Comparison of ENCODE assay signal across 17 cellular contexts in genomic region chr2:39529836-39530235, GRCh38.
"Had no signal": no experiment of that assay in that cellular context is flagged by ENCODE, and none has a peak within 500 bp of the region (broad histone marks: within the 10 kb centered on the region; RNA-seq: fewer than 3 reads in every experiment).

No MANE protein-coding gene starts in this region.

- H3K4me1 ChIP-seq: colonic mucosa, prostate gland had no signal

- H3K9me3 Mint-ChIP-seq: activated T-helper 2 cell treated with anti-CD3 and anti-CD28 coated beads, Interferon-gamma antibody, Interleukin-2, Interleukin-4, amounts not matched to agents 10 μg/mL and 5 μg/mL and 100 μg/mL, durations not matched to agents 14 hours and 24 hours and 36 hours; natural killer cell treated with Interleukin-12 subunit alpha and Interleukin-12 subunit beta and Interleukin-15 and Interleukin-18, amount 100 ng/mL, for 72 hours; stimulated activated effector memory CD8-positive, alpha-beta T cell treated with anti-CD3 and anti-CD28 coated beads, Interleukin-12 subunit alpha, Interleukin-12 subunit beta, amount 100 ng/mL, for 72 hours had no signal

- H3K27me3 ChIP-seq: adrenal gland, colonic mucosa, esophagus squamous epithelium, sigmoid colon had no signal

- H3K4me3 ChIP-seq: adrenal gland, colonic mucosa, esophagus squamous epithelium, prostate gland, sigmoid colon, thoracic aorta had no signal

- H3K27ac Mint-ChIP-seq: activated T-helper 2 cell treated with anti-CD3 and anti-CD28 coated beads, Interferon-gamma antibody, Interleukin-2, Interleukin-4, amounts not matched to agents 10 μg/mL and 5 μg/mL and 100 μg/mL, durations not matched to agents 14 hours and 24 hours and 36 hours; natural killer cell treated with Interleukin-12 subunit alpha and Interleukin-12 subunit beta and Interleukin-15 and Interleukin-18, amount 100 ng/mL, for 72 hours; stimulated activated effector memory CD8-positive, alpha-beta T cell treated with anti-CD3 and anti-CD28 coated beads, Interleukin-12 subunit alpha, Interleukin-12 subunit beta, amount 100 ng/mL, for 72 hours had no signal

- H3K4me3 Mint-ChIP-seq: natural killer cell treated with Interleukin-12 subunit alpha and Interleukin-12 subunit beta and Interleukin-15 and Interleukin-18, amount 100 ng/mL, for 72 hours; stimulated activated effector memory CD8-positive, alpha-beta T cell treated with anti-CD3 and anti-CD28 coated beads, Interleukin-12 subunit alpha, Interleukin-12 subunit beta, amount 100 ng/mL, for 72 hours had no signal

- DNase-seq: activated CD4-positive, alpha-beta T cell treated with anti-CD3 and anti-CD28 coated beads for 1 hour; activated CD4-positive, alpha-beta T cell treated with anti-CD3 and anti-CD28 coated beads, Interleukin-2, amount 50 U/mL, for 48 hours; activated naive CD4-positive, alpha-beta T cell treated with anti-CD3 and anti-CD28 coated beads, Interleukin-2, amount 50 U/mL, for 16 hours; activated T-cell treated with anti-CD3 and anti-CD28 coated beads, Interleukin-2, amount 50 U/mL, for 1 hour; adrenal gland; caudate nucleus; colonic mucosa; esophagus squamous epithelium; mesendoderm; occipital lobe; sigmoid colon had no signal

- H3K36me3 ChIP-seq: adrenal gland, colonic mucosa, esophagus squamous epithelium, prostate gland, sigmoid colon, thoracic aorta had no signal

- H3K36me3 Mint-ChIP-seq: natural killer cell treated with Interleukin-12 subunit alpha and Interleukin-12 subunit beta and Interleukin-15 and Interleukin-18, amount 100 ng/mL, for 72 hours; stimulated activated effector memory CD8-positive, alpha-beta T cell treated with anti-CD3 and anti-CD28 coated beads, Interleukin-12 subunit alpha, Interleukin-12 subunit beta, amount 100 ng/mL, for 72 hours had no signal

- H3K27ac ChIP-seq: adrenal gland, colonic mucosa, esophagus squamous epithelium, prostate gland, sigmoid colon, thoracic aorta, VCaP had no signal

- ATAC-seq: natural killer cell treated with Interleukin-12 subunit alpha and Interleukin-12 subunit beta and Interleukin-15 and Interleukin-18, amount 100 ng/mL, for 72 hours; stimulated activated effector memory CD8-positive, alpha-beta T cell treated with anti-CD3 and anti-CD28 coated beads, Interleukin-12 subunit alpha, Interleukin-12 subunit beta, amount 100 ng/mL, for 72 hours had no signal

- H3K9me3 ChIP-seq: adrenal gland, colonic mucosa, esophagus squamous epithelium, prostate gland, sigmoid colon, thoracic aorta had no signal

- H3K4me1 Mint-ChIP-seq: stimulated activated effector memory CD8-positive, alpha-beta T cell treated with anti-CD3 and anti-CD28 coated beads, Interleukin-12 subunit alpha, Interleukin-12 subunit beta, amount 100 ng/mL, for 72 hours had no signal
